In the genomic region with DNA sequence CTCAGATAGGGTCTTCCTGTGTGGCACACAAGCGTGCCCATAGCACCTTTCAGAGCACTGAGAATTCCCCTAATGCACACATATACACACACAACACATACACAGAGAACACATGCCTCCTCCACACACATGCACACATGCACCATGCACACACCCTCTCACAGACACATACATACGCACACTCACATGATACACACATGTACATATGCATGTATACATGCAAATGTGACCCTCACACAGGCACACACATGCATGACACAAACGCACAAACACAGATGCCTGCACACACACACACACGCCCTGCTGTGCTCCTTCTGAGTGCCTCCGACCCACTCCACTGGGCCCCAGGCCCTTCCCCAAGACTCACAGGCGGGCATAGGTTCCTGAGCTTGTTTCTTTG, we compare ENCODE assay signal across 20 cellular contexts.
DNase-seq lines count a peak whose midpoint lies in the region; ATAC-seq, FAIRE-seq and TF ChIP-seq lines count a peak whose summit lies in the region.
"Had no signal": no experiment of that assay in that cellular context is flagged by ENCODE, and none has a peak within 500 bp of the region (broad histone marks: within the 10 kb centered on the region; RNA-seq: fewer than 3 reads in every experiment).

No MANE protein-coding gene starts in this region.

- no peak overlapping the region for H2AFZ ChIP-seq in PC-3 (ENCODE audit: low read length)

- H3K9ac ChIP-seq in BLaER1, result no peak overlapping the region
- H3K9ac ChIP-seq in PC-3 (ENCODE audit: low read length), result no peak overlapping the region

- TF ChIP-seq CTCF in sigmoid colon (IDR thresholded peaks at IDR 0.05) (no peak), PC-3 (conservative IDR thresholded peaks at IDR 0.05; ENCODE audit: low read depth, low read length) (no peak)

- FAIRE-seq in HTR-8/SVneo (lab: Jason Lieb, UNC), result peak; percentile 77
- FAIRE-seq: A204.1, D721Med, G401.6, GM12892 had no signal

- H3K79me2 ChIP-seq in PC-3 (ENCODE audit: low read length), result no peaks in the 10 kb centered on the region

- H3K9me2 ChIP-seq in PC-3 (replicated peaks; ENCODE audit: low read length), result no peaks in the 10 kb centered on the region

- 83 to 86% methylated on average over 6 of the region's 6 CpGs for WGBS in sigmoid colon, 2 donors

- H3K27ac ChIP-seq in BLaER1 (no peak overlapping the region), sigmoid colon (no peak overlapping the region), PC-3 (ENCODE audit: low read length) (no peak overlapping the region)
- H3K27ac ChIP-seq: HL-60 had no signal

- DNase-seq in HTR-8/SVneo (ENCODE audit: insufficient read length, low spot score) (no peak), islet precursor cell (peak; percentile 22), sigmoid colon (peak; percentile 15), NCI-H2081 treated with DMSO at 0.1 percent for 48 hours (lab: John Stamatoyannopoulos, UW) (no peak), PC-3 (no peak)
- DNase-seq: COR-L47, DMS153, DMS79 treated with DMSO at 0.1 percent for 48 hours, EL, HCEC 1CT, HFFc6, IMR-90 had no signal

- H3K9me3 ChIP-seq in BLaER1 (no peaks in the 10 kb centered on the region), sigmoid colon (no peaks in the 10 kb centered on the region), PC-3 (ENCODE audit: low read length) (no peaks in the 10 kb centered on the region)

- no peak overlapping the region for H3K4me3 ChIP-seq in BLaER1
- no peak overlapping the region for H3K4me3 ChIP-seq in sigmoid colon
- no peak overlapping the region for H3K4me3 ChIP-seq in PC-3 (ENCODE audit: low read length)

- H3K27me3 ChIP-seq in BLaER1 (no peaks in the 10 kb centered on the region), sigmoid colon (peaks cover 0 to 3% (median 0%) of the 10 kb centered on the region in 3 donors), PC-3 (ENCODE audit: low read length) (peaks cover 9% of the 10 kb centered on the region)

- no peaks in the 10 kb centered on the region for H3F3A ChIP-seq in PC-3 (ENCODE audit: low read length, unreplicated experiment)

- POLR2A ChIA-PET in PC-3 (lab: Charles Lee; ENCODE audit: unreplicated experiment), result interaction anchor here (0.6 kb wide), 1 partner anchor 223 kb away, joined by 5 read pairs; no protein-coding TSS in a partner anchor

- TF ChIP-seq POLR2A in sigmoid colon (IDR thresholded peaks at IDR 0.05), result no peak

- TF ChIP-seq EP300 in sigmoid colon (IDR thresholded peaks at IDR 0.05), result no peak

- no peaks in the 10 kb centered on the region for H3K36me3 ChIP-seq in BLaER1
- no peaks in the 10 kb centered on the region for H3K36me3 ChIP-seq in sigmoid colon
- no peaks in the 10 kb centered on the region for H3K36me3 ChIP-seq in PC-3 (ENCODE audit: low read depth, low read length)

- H4K20me1 ChIP-seq in BLaER1, result no peaks in the 10 kb centered on the region
- no peaks in the 10 kb centered on the region for H4K20me1 ChIP-seq in PC-3 (ENCODE audit: low read length)

- H3K4me2 ChIP-seq in BLaER1, result peak overlapping the region; percentile 11; the same call in 1 of the 2 replicates
- H3K4me2 ChIP-seq in PC-3 (ENCODE audit: low read length), result no peak overlapping the region

- intact Hi-C loops in sigmoid colon (cut with DNase I), result no loop called here
- intact Hi-C loops in PC-3 (cut with micrococcal nuclease), result no loop called here

- CTCF ChIA-PET in PC-3 (lab: Charles Lee), result no interaction called here

- H3K4me1 ChIP-seq in BLaER1, result peaks cover 11% of the 10 kb centered on the region
- no peaks in the 10 kb centered on the region for H3K4me1 ChIP-seq in sigmoid colon
- no peaks in the 10 kb centered on the region for H3K4me1 ChIP-seq in PC-3 (ENCODE audit: insufficient read depth, low read length)

- BruUV-seq in PC-3 (replicated peaks; lab: Mats Ljungman, UMichigan), result no TSS peak

- ATAC-seq in GM18861 (IDR thresholded peaks at IDR 0.05; ENCODE audit: unreplicated experiment) (no peak), PC-3 (no peak)
- ATAC-seq: CD8-positive, alpha-beta T cell had no signal

Comparison
In these comparisons a context has a peak if more than half of its experiments do, and no peak if none do; other contexts are left out.
1. DNase-seq: peak in islet precursor cell (single experiment) and sigmoid colon (single experiment); none in HTR-8/SVneo (single experiment), NCI-H2081 treated with DMSO at 0.1 percent for 48 hours (single experiment) and PC-3 (single experiment).